In genomic region chrX:46044486-46044885, GRCh38 we compare ENCODE assay signal across 23 cellular contexts.
"Had no signal": no experiment of that assay in that cellular context is flagged by ENCODE, and none has a peak within 500 bp of the region (broad histone marks: within the 10 kb centered on the region; RNA-seq: fewer than 3 reads in every experiment).

No MANE protein-coding gene starts in this region.

- H3K36me3 ChIP-seq: heart left ventricle, thoracic aorta, vagina had no signal

- H3K4me1 ChIP-seq: heart left ventricle, vagina had no signal

- H3K27ac ChIP-seq: heart left ventricle, thoracic aorta, vagina had no signal

- DNase-seq: activated CD4-positive, alpha-beta memory T cell treated with anti-CD3 and anti-CD28 coated beads for 36 hours; activated CD4-positive, alpha-beta T cell treated with anti-CD3 and anti-CD28 coated beads for 48 hours; activated CD4-positive, CD25-positive, alpha-beta regulatory T cell; activated naive CD4-positive, alpha-beta T cell treated with anti-CD3 and anti-CD28 coated beads for 36 hours; activated naive CD8-positive, alpha-beta T cell treated with anti-CD3 and anti-CD28 coated beads, Interleukin-2, amount 50 U/mL, for 24 hours; activated T-cell treated with anti-CD3 and anti-CD28 coated beads, Interleukin-2, amount 50 U/mL, for 48 hours; aorta; cerebellar nuclear complex; cortex of kidney; endodermal cell; heart left ventricle; islet precursor cell; left cardiac atrium; naive thymus-derived CD4-positive, alpha-beta T cell; occipital lobe; stimulated activated CD4-positive, alpha-beta T cell treated with anti-CD3 and anti-CD28 coated beads, Interleukin-4, amount 100 ng/mL, for 1 hour; stimulated activated naive CD4-positive, alpha-beta T cell treated with Interleukin-2 at 50 U/mL for 16 hours; SW 1271; T-helper 17 cell had no signal

- H3K4me3 ChIP-seq: heart left ventricle, lung, thoracic aorta, vagina had no signal

- ATAC-seq: activated naive CD8-positive, alpha-beta T cell treated with anti-CD3 and anti-CD28 coated beads, Interleukin-2, amount 50 U/mL, for 24 hours; heart left ventricle; left cardiac atrium; naive thymus-derived CD4-positive, alpha-beta T cell; sciatic nerve; T-helper 17 cell had no signal

- H3K9me3 ChIP-seq: thoracic aorta, vagina had no signal

- H3K27me3 ChIP-seq: heart left ventricle, vagina had no signal
